Comparison of ENCODE assay signal across 1 cellular context in the genomic region with DNA sequence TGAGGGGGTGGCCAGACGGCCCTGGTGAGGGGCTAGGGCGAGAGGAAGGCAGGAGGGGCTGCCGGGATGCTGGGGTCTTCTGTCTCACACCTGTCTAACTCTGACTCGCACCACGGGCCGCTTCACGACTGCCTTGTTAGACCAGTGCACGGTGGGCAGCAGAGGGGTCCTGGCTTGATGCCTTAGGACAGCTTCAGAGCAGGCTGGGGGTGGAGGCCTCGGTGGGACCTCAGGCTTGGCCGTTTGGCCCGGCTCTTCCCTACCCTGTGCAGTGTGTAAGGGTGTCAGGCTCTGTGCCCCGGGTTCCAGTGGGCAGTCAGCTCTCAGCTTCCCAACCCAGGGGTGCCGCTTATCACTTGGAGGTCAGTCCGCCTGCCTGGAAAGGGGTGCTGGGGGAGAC.
TF ChIP-seq lines count a peak whose summit lies in the region.

No MANE protein-coding gene starts in this region.

TF ChIP-seq in IMR-90, 13 proteins besides CTCF, POLR2A, EP300 and RAD21 (continued from another document):
- TF ChIP-seq, protein P1, sequence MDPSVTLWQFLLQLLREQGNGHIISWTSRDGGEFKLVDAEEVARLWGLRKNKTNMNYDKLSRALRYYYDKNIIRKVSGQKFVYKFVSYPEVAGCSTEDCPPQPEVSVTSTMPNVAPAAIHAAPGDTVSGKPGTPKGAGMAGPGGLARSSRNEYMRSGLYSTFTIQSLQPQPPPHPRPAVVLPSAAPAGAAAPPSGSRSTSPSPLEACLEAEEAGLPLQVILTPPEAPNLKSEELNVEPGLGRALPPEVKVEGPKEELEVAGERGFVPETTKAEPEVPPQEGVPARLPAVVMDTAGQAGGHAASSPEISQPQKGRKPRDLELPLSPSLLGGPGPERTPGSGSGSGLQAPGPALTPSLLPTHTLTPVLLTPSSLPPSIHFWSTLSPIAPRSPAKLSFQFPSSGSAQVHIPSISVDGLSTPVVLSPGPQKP (IDR thresholded peaks at IDR 0.05; ENCODE audit: borderline replicate concordance, low read depth, low read length) = no peak
- TF ChIP-seq, protein P2, sequence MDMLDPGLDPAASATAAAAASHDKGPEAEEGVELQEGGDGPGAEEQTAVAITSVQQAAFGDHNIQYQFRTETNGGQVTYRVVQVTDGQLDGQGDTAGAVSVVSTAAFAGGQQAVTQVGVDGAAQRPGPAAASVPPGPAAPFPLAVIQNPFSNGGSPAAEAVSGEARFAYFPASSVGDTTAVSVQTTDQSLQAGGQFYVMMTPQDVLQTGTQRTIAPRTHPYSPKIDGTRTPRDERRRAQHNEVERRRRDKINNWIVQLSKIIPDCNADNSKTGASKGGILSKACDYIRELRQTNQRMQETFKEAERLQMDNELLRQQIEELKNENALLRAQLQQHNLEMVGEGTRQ (IDR thresholded peaks at IDR 0.05; ENCODE audit: low read depth, low read length) = no peak
- TF ChIP-seq MAZ (IDR thresholded peaks at IDR 0.05; ENCODE audit: borderline replicate concordance, low read depth, low read length) (no peak), MXI1 (IDR thresholded peaks at IDR 0.05; ENCODE audit: borderline replicate concordance, low read depth, low read length) (no peak), SMC3 (IDR thresholded peaks at IDR 0.05; ENCODE audit: low read depth, low read length) (no peak), BHLHE40 (IDR thresholded peaks at IDR 0.05; ENCODE audit: low read depth, low read length) (no peak), CEBPB (IDR thresholded peaks at IDR 0.05; ENCODE audit: low read depth, low read length) (no peak), RCOR1 (IDR thresholded peaks at IDR 0.05; ENCODE audit: insufficient replicate concordance, low read length) (no peak), FOS (IDR thresholded peaks at IDR 0.05; ENCODE audit: low read depth, low read length) (no peak), CHD1 (IDR thresholded peaks at IDR 0.05; ENCODE audit: low read depth, low read length) (no peak), NFE2L2 (IDR thresholded peaks at IDR 0.05; ENCODE audit: low read depth, low read length) (no peak)
TF ChIP-seq in IMR-90: peak in this region for 0.
